Comparison of ENCODE assay signal across 8 cellular contexts in the genomic region with DNA sequence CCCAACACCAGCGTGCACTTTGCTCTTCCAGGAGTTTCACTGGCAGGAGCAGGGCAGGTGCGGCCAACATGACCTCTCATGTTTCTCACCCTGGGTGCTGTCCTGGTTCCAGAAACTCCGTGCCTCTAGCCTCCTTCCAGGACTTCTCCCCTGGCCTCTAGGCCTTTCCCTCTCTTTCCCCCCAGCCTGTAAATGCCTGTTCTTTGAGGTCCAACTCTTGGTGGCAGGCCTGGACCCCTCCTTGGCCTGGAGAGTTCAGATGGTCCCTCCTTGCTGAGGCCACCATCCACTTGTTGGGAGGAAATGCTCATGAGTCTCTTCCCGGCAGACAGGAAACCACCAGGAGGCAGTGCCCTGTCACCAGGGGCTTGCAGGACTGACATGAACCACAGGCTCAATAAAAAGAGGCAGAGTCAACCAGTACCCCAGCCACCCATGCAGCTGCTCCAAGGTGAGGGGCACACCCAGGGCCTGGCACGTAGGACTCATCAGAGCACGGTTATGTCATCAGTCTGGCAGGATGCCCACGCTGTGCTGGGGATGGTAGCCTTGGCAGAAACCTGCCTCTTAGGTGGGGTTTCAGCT. TPM values are rescaled to one million over a fixed set of nuclear protein-coding genes. Genes with fewer than 3 reads are reported as not detected.
DNase-seq lines count a peak whose midpoint lies in the region; ATAC-seq and TF ChIP-seq lines count a peak whose summit lies in the region.

No MANE protein-coding gene starts in this region.

- peak; percentile 41 for DNase-seq in GM23248
- DNase-seq in NCI-H69 (lab: John Stamatoyannopoulos, UW), result peak; percentile 63
- no peak for DNase-seq in sciatic nerve (ENCODE audit: low spot score)
- no peak for DNase-seq in NCI-H187 (lab: John Stamatoyannopoulos, UW)
- no peak for DNase-seq in HEK293T (ENCODE audit: extremely low spot score)

- H3K4me3 ChIP-seq in GM23248, result peak overlapping the region; percentile 76

- no peaks in the 10 kb centered on the region for H3K36me3 ChIP-seq in GM23248 (ENCODE audit: low read depth)

- peaks cover 12% of the 10 kb centered on the region; the same call in 1 of the 2 replicates for H3F3A ChIP-seq in GM23248 (ENCODE audit: insufficient read depth)

- H3K4me1 ChIP-seq in GM23248 (ENCODE audit: insufficient read depth), result peaks cover 16% of the 10 kb centered on the region

- H3K9me3 ChIP-seq in GM23248 (ENCODE audit: low read depth), result no peaks in the 10 kb centered on the region

- ATAC-seq in esophagus mucosa, result peak; percentile 83
- peak; percentile 37 for ATAC-seq in sciatic nerve
- no peak for ATAC-seq in GM18907 (IDR thresholded peaks at IDR 0.05; ENCODE audit: unreplicated experiment)
- ATAC-seq in HG02870 (IDR thresholded peaks at IDR 0.05; ENCODE audit: unreplicated experiment), result no peak

- intact Hi-C loops in sciatic nerve (cut with DNase I), result no loop called here

- no peak overlapping the region for H3K27ac ChIP-seq in GM23248

- H2AFZ ChIP-seq in GM23248, result peak overlapping the region; percentile 47; the same call in 1 of the 2 replicates

- no peaks in the 10 kb centered on the region for H4K20me1 ChIP-seq in GM23248 (ENCODE audit: insufficient read depth)

- H3K4me2 ChIP-seq in GM23248 (ENCODE audit: unreplicated experiment), result peak overlapping the region; percentile 33

- peaks cover 61% of the 10 kb centered on the region for H3K79me2 ChIP-seq in GM23248 (ENCODE audit: insufficient read depth)

- H3K9me2 ChIP-seq in GM23248 (ENCODE audit: insufficient read depth), result no peaks in the 10 kb centered on the region

- in situ Hi-C loops in GM23248 (cut with MboI), result no loop called here

- CTCF ChIA-PET in HEK293T (lab: Yijun Ruan, JAX), result no interaction called here

- no peaks in the 10 kb centered on the region for H3K27me3 ChIP-seq in GM23248 (replicated peaks; ENCODE audit: insufficient read depth)

- H3K9ac ChIP-seq in GM23248, result no peak overlapping the region

- WGBS in GM23248 (ENCODE audit: low coverage in 1 of 2, low lambda C conversion rate in 2 of 2, missing lambda C conversion rate in 2 of 2), 2 experiments, result 77 to 87% methylated on average over 7 of the region's 7 CpGs

- POLR2A ChIA-PET in HEK293T (lab: Yijun Ruan, JAX), result no interaction called here

TF ChIP-seq in HEK293T, 16 proteins besides CTCF, POLR2A, EP300 and RAD21:
- no peak for TF ChIP-seq SUZ12 (IDR thresholded peaks at IDR 0.05)
- no peak for TF ChIP-seq ELF4 (IDR thresholded peaks at IDR 0.05)
- no peak for TF ChIP-seq ZNF384 (IDR thresholded peaks at IDR 0.05)
- TF ChIP-seq ARNT (IDR thresholded peaks at IDR 0.05), result no peak
- no peak for TF ChIP-seq NFRKB (IDR thresholded peaks at IDR 0.05)

RNA-seq across cellular contexts. Expression of a gene that starts 1.5 kb away (rescaled TPM):
- total RNA-seq in GM23248 (2014; rRNA removed; shearing (Covaris generic)), result 42.1 and 43.7 TPM in 2 replicates
- polyA plus RNA-seq in GM23248 (2016; fragmentation: Nextera tagmentation; extraction: Ambion mirVana), result 61.6 and 68.5 TPM in 2 replicates
- total RNA-seq in esophagus mucosa (248 TPM), sciatic nerve (24.1 TPM)

Comparison
In these comparisons a context has a peak if more than half of its experiments do, and no peak if none do; other contexts are left out.
1. DNase-seq: peak in GM23248 (single experiment) and NCI-H69 (single experiment); none in sciatic nerve (single experiment), NCI-H187 (0 of 2) and HEK293T (single experiment).
2. ATAC-seq: peak in esophagus mucosa (single experiment) and sciatic nerve (single experiment); none in GM18907 (single experiment) and HG02870 (single experiment).